Comparison of ENCODE assay signal across 12 cellular contexts in genomic region chr19:10110076-10110971, GRCh38. TPM values are rescaled to one million over a fixed set of nuclear protein-coding genes. Genes with fewer than 3 reads are reported as not detected.
A peak's percentile ranks its signal among the peaks of the same experiment; 100 is the strongest.
DNase-seq lines count a peak whose midpoint lies in the region; ATAC-seq, FAIRE-seq and TF ChIP-seq lines count a peak whose summit lies in the region.
"Had no signal": no experiment of that assay in that cellular context is flagged by ENCODE, and none has a peak within 500 bp of the region (broad histone marks: within the 10 kb centered on the region; RNA-seq: fewer than 3 reads in every experiment).

No MANE protein-coding gene starts in this region.

- no peak for FAIRE-seq in HepG2 (lab: Jason Lieb, UNC)
- FAIRE-seq: bronchial epithelial cell had no signal

- no peak for DNase-seq in HepG2 (ENCODE audit: low spot score)
- no peak for DNase-seq in right lobe of liver
- DNase-seq in activated naive CD4-positive, alpha-beta T cell treated with anti-CD3 and anti-CD28 coated beads, Interleukin-2, amount 50 U/mL, for 72 hours (ENCODE audit: low spot score in 2 of 2), result no peak
- peak; percentile 81 to 92 for DNase-seq in vagina (ENCODE audit: extremely low spot score in 2 of 2)
- DNase-seq in HUDEP-2 (lab: John Stamatoyannopoulos, UW; ENCODE audit: unreplicated experiment in 76 of 76), result no peak
- DNase-seq in DMS153 (lab: John Stamatoyannopoulos, UW), result no peak
- DNase-seq: AML-193, mesenchymal stem cell, NCI-H1694, SW 1271 had no signal

- WGBS in HepG2 (ENCODE audit: low lambda C conversion rate), result 96% methylated on average over 35 of the region's 44 CpGs
- WGBS in right lobe of liver (ENCODE audit: insufficient coverage, low coverage, low lambda C conversion rate, missing lambda C conversion rate), result 100% methylated on average over 3 of the region's 44 CpGs

- H3K27ac Mint-ChIP-seq in activated naive CD4-positive, alpha-beta T cell treated with anti-CD3 and anti-CD28 coated beads, Interleukin-2, amount 50 U/mL, for 72 hours, result peak overlapping the region; percentile 85 to 93

- H3K4me3 ChIP-seq in HepG2 (replicated peaks in 1 of 3; ENCODE audit: insufficient read depth in 1 of 3, low read depth in 2 of 3, low read length in 3 of 3), result no peak overlapping the region
- no peak overlapping the region for H3K4me3 ChIP-seq in right lobe of liver
- no peak overlapping the region for H3K4me3 ChIP-seq in vagina

- H4K20me1 ChIP-seq in HepG2 (ENCODE audit: insufficient read depth, low read length), result peaks cover 13% of the 10 kb centered on the region; the same call in 1 of the 2 replicates

- intact Hi-C loops in HepG2 (cut with micrococcal nuclease; ENCODE audit: unreplicated experiment) (no loop called here), right lobe of liver (cut with DNase I) (no loop called here), vagina (cut with DNase I) (no loop called here)

- H3K4me2 ChIP-seq in HepG2 (ENCODE audit: low read depth, low read length), result no peak overlapping the region

- H3K36me3 ChIP-seq in HepG2 (replicated peaks in 1 of 2; ENCODE audit: control insufficient read depth in 1 of 2, insufficient read depth in 2 of 2, low read length in 2 of 2), result peaks cover 24 to 50% of the 10 kb centered on the region in 2 experiments
- peaks cover 0 to 51% (median 26%) of the 10 kb centered on the region in 4 donors for H3K36me3 ChIP-seq in right lobe of liver
- H3K36me3 ChIP-seq in vagina, result peaks cover 0 to 53% of the 10 kb centered on the region in 2 donors

- 0 out of 4 replicates have a peak, but pooled peaks of 1 of the 2 experiments have one; percentile 29 for TF ChIP-seq POLR2A in HepG2 (IDR thresholded peaks at IDR 0.05; ENCODE audit: insufficient read depth in 1 of 2, low read depth in 2 of 2, low read length in 2 of 2)
- no peak for TF ChIP-seq POLR2A in right lobe of liver (IDR thresholded peaks at IDR 0.05)
- TF ChIP-seq POLR2A in vagina (IDR thresholded peaks at IDR 0.05), result no peak

- H3K27ac ChIP-seq in HepG2 (ENCODE audit: extremely low read length, insufficient read depth, low read length), result no peak overlapping the region
- no peak overlapping the region for H3K27ac ChIP-seq in right lobe of liver
- no peak overlapping the region for H3K27ac ChIP-seq in vagina

- ATAC-seq in HepG2 (no peak), right lobe of liver (no peak)
- no peak for ATAC-seq in activated naive CD4-positive, alpha-beta T cell treated with anti-CD3 and anti-CD28 coated beads, Interleukin-2, amount 50 U/mL, for 72 hours

- H3K79me2 ChIP-seq in HepG2 (ENCODE audit: insufficient read depth, low read length), result peaks cover 19% of the 10 kb centered on the region

- H2AFZ ChIP-seq in HepG2 (ENCODE audit: low read length), result no peak overlapping the region

- no peaks in the 10 kb centered on the region for H3K9me3 Mint-ChIP-seq in activated naive CD4-positive, alpha-beta T cell treated with anti-CD3 and anti-CD28 coated beads, Interleukin-2, amount 50 U/mL, for 72 hours

- in situ Hi-C loops in HepG2 (cut with HindIII; ENCODE audit: extremely low pct_ligation_motif_present, low pct_unique_long_range_greater_than_20kb), result no loop called here

- H3K36me3 Mint-ChIP-seq in activated naive CD4-positive, alpha-beta T cell treated with anti-CD3 and anti-CD28 coated beads, Interleukin-2, amount 50 U/mL, for 72 hours, result peaks cover 33 to 56% of the 10 kb centered on the region in 2 donors

- TF ChIP-seq CTCF in HepG2 (CRISPR knock-in tag; IDR thresholded peaks at IDR 0.05) (no peak), right lobe of liver (IDR thresholded peaks at IDR 0.05) (no peak), vagina (IDR thresholded peaks at IDR 0.05) (no peak)

- H3K4me1 ChIP-seq in HepG2 (ENCODE audit: insufficient read depth, low read length) (peaks cover 37% of the 10 kb centered on the region), right lobe of liver (peaks cover 0 to 7% (median 3%) of the 10 kb centered on the region in 4 donors), vagina (peaks cover 33% of the 10 kb centered on the region)

- POLR2A ChIA-PET in HepG2 (lab: Yijun Ruan, JAX), result no interaction called here

- TF ChIP-seq EP300 in HepG2 (IDR thresholded peaks at IDR 0.05; ENCODE audit: low read depth in 2 of 2, low read length in 2 of 2) (no peak), HepG2 (CRISPR knock-in tag; IDR thresholded peaks at IDR 0.05; ENCODE audit: borderline replicate concordance) (no peak)

- BruUV-seq in HepG2 (replicated peaks; lab: Mats Ljungman, UMichigan), result no TSS peak

- no peak for TF ChIP-seq RAD21 in HepG2 (CRISPR knock-in tag; IDR thresholded peaks at IDR 0.05)

- H3K9me3 ChIP-seq in HepG2 (ENCODE audit: low read length) (no peaks in the 10 kb centered on the region), right lobe of liver (no peaks in the 10 kb centered on the region), vagina (no peaks in the 10 kb centered on the region)

- H3K27me3 ChIP-seq in HepG2 (ENCODE audit: control insufficient read depth in 1 of 2, insufficient read depth in 2 of 2, low read length in 2 of 2) (no peaks in the 10 kb centered on the region; a peak in 1 of 5 replicates), right lobe of liver (no peaks in the 10 kb centered on the region), vagina (no peaks in the 10 kb centered on the region)

- CTCF ChIA-PET in HepG2 (lab: Yijun Ruan, JAX; ENCODE audit: low intra/inter-chr PET ratio, low total read pairs), result no interaction called here

- H3K9ac ChIP-seq in HepG2 (ENCODE audit: insufficient read depth, low read depth, low read length), result no peak overlapping the region

RNA-seq across cellular contexts. Expression of gene P2RY11, which starts 1.2 kb away (rescaled TPM):
- 1.5 and 4.0 TPM in 2 replicates for total RNA-seq in HepG2 (2016; rRNA removed; fragmentation: Illumina TruSeq; extraction: Trizol)
- 0.44 and 0.51 TPM in 2 replicates for total RNA-seq in HepG2 (2016; cell fraction: cytosol; rRNA removed; fragmentation: Illumina TruSeq; extraction: Trizol; ENCODE audit: low read depth)
- total RNA-seq in HepG2 (2016; cell fraction: insoluble cytoplasmic fraction; rRNA removed; fragmentation: Illumina TruSeq; extraction: Trizol), result 1.2 and 3.7 TPM in 2 replicates
- total RNA-seq in HepG2 (2016; cell fraction: membrane; rRNA removed; fragmentation: Illumina TruSeq; extraction: Trizol), result 1.00 and 1.3 TPM in 2 replicates
- 3.5 and 5.0 TPM in 2 replicates for total RNA-seq in HepG2 (2016; cell fraction: nucleus; rRNA removed; fragmentation: Illumina TruSeq; extraction: Trizol)
- polyA plus RNA-seq in HepG2 (2011; rRNA removed), result 7.8 and 13.2 TPM in 2 replicates
- 3.7 and 6.4 TPM in 2 replicates for polyA plus RNA-seq in HepG2 (2011; cell fraction: cytosol; rRNA removed)
- 54.8 and 89.7 TPM in 2 replicates for polyA plus RNA-seq in HepG2 (2011; cell fraction: nucleus; rRNA removed)
- 9.0 and 12.8 TPM in 2 replicates for polyA plus RNA-seq in HepG2 (2012)
- 0.51 and 0.64 TPM in 2 replicates for polyA plus RNA-seq in HepG2 (2016; cell fraction: cytosol; fragmentation: Illumina TruSeq; extraction: Trizol; ENCODE audit: low read depth)
- polyA plus RNA-seq in HepG2 (2016; cell fraction: insoluble cytoplasmic fraction; fragmentation: Illumina TruSeq; extraction: Trizol; ENCODE audit: low read depth), result 2.7 and 3.1 TPM in 2 replicates
- 0.66 and 0.74 TPM in 2 replicates for polyA plus RNA-seq in HepG2 (2016; cell fraction: membrane; fragmentation: Illumina TruSeq; extraction: Trizol; ENCODE audit: low read depth)
- 26.8 and 36.2 TPM in 2 replicates for polyA plus RNA-seq in HepG2 (2016; cell fraction: nucleus; fragmentation: Illumina TruSeq; extraction: Trizol; ENCODE audit: insufficient read depth, low read depth)
- polyA minus RNA-seq in HepG2 (2011; rRNA and poly(A)+ RNA removed; ENCODE audit: low replicate concordance), result 18.1 and 21.5 TPM in 2 replicates
- polyA minus RNA-seq in HepG2 (2011; cell fraction: cytosol; rRNA and poly(A)+ RNA removed), result 5.4 and 5.5 TPM in 2 replicates
- polyA minus RNA-seq in HepG2 (2011; cell fraction: nucleus; rRNA and poly(A)+ RNA removed), result 8.0 and 12.6 TPM in 2 replicates
- total RNA-seq in right lobe of liver, result 1 to 10 TPM; 2.9 to 6.8 (median 5.0) TPM
- total RNA-seq in activated naive CD4-positive, alpha-beta T cell treated with anti-CD3 and anti-CD28 coated beads, Interleukin-2, amount 50 U/mL, for 72 hours, result 100 to 1,000 TPM in 1 of 2 donors, 10 to 100 TPM in 1; 18.1 to 101 TPM
- 9.1 TPM for total RNA-seq in vagina

RNA-seq across cellular contexts. Expression of gene PPAN, which starts 4.2 kb away (rescaled TPM):
- total RNA-seq in HepG2 (2016; rRNA removed; fragmentation: Illumina TruSeq; extraction: Trizol), result 23.9 and 36.2 TPM in 2 replicates
- 17.2 and 20.8 TPM in 2 replicates for total RNA-seq in HepG2 (2016; cell fraction: cytosol; rRNA removed; fragmentation: Illumina TruSeq; extraction: Trizol; ENCODE audit: low read depth)
- total RNA-seq in HepG2 (2016; cell fraction: insoluble cytoplasmic fraction; rRNA removed; fragmentation: Illumina TruSeq; extraction: Trizol), result 22.0 and 41.0 TPM in 2 replicates
- 19.3 and 20.0 TPM in 2 replicates for total RNA-seq in HepG2 (2016; cell fraction: membrane; rRNA removed; fragmentation: Illumina TruSeq; extraction: Trizol)
- total RNA-seq in HepG2 (2016; cell fraction: nucleus; rRNA removed; fragmentation: Illumina TruSeq; extraction: Trizol), result 29.5 and 36.7 TPM in 2 replicates
- polyA plus RNA-seq in HepG2 (2011; rRNA removed), result 41.9 and 53.5 TPM in 2 replicates
- polyA plus RNA-seq in HepG2 (2011; cell fraction: cytosol; rRNA removed), result 25.0 and 35.7 TPM in 2 replicates
- polyA plus RNA-seq in HepG2 (2011; cell fraction: nucleus; rRNA removed), result 105 and 138 TPM in 2 replicates
- 23.5 and 24.7 TPM in 2 replicates for polyA plus RNA-seq in HepG2 (2012)
- 7.2 and 9.4 TPM in 2 replicates for polyA plus RNA-seq in HepG2 (2016; cell fraction: cytosol; fragmentation: Illumina TruSeq; extraction: Trizol; ENCODE audit: low read depth)
- 27.4 and 29.3 TPM in 2 replicates for polyA plus RNA-seq in HepG2 (2016; cell fraction: insoluble cytoplasmic fraction; fragmentation: Illumina TruSeq; extraction: Trizol; ENCODE audit: low read depth)
- 9.2 and 10.0 TPM in 2 replicates for polyA plus RNA-seq in HepG2 (2016; cell fraction: membrane; fragmentation: Illumina TruSeq; extraction: Trizol; ENCODE audit: low read depth)
- polyA plus RNA-seq in HepG2 (2016; cell fraction: nucleus; fragmentation: Illumina TruSeq; extraction: Trizol; ENCODE audit: insufficient read depth, low read depth), result 78.4 and 87.0 TPM in 2 replicates
- 133 and 258 TPM in 2 replicates for polyA minus RNA-seq in HepG2 (2011; rRNA and poly(A)+ RNA removed; ENCODE audit: low replicate concordance)
- 18.6 and 19.3 TPM in 2 replicates for polyA minus RNA-seq in HepG2 (2011; cell fraction: cytosol; rRNA and poly(A)+ RNA removed)
- polyA minus RNA-seq in HepG2 (2011; cell fraction: nucleus; rRNA and poly(A)+ RNA removed), result 54.0 and 63.7 TPM in 2 replicates
- 10 to 100 TPM; 11.2 to 19.9 (median 18.4) TPM for total RNA-seq in right lobe of liver
- 100 to 1,000 TPM in 1 of 2 donors, 10 to 100 TPM in 1; 52.7 to 209 TPM for total RNA-seq in activated naive CD4-positive, alpha-beta T cell treated with anti-CD3 and anti-CD28 coated beads, Interleukin-2, amount 50 U/mL, for 72 hours
- total RNA-seq in vagina, result 55.2 TPM

RNA-seq across cellular contexts. Expression of gene ANGPTL6, which starts 7.8 kb away (rescaled TPM):
- 0.15 TPM in 1 of 2 replicates, not detected in the other for total RNA-seq in HepG2 (2016; rRNA removed; fragmentation: Illumina TruSeq; extraction: Trizol)
- total RNA-seq in HepG2 (2016; cell fraction: cytosol; rRNA removed; fragmentation: Illumina TruSeq; extraction: Trizol; ENCODE audit: low read depth), result not detected in 2 replicates
- total RNA-seq in HepG2 (2016; cell fraction: insoluble cytoplasmic fraction; rRNA removed; fragmentation: Illumina TruSeq; extraction: Trizol), result 0.24 TPM in 1 of 2 replicates, not detected in the other
- total RNA-seq in HepG2 (2016; cell fraction: membrane; rRNA removed; fragmentation: Illumina TruSeq; extraction: Trizol), result 0.14 TPM in 1 of 2 replicates, not detected in the other
- 0.31 TPM in 1 of 2 replicates, not detected in the other for total RNA-seq in HepG2 (2016; cell fraction: nucleus; rRNA removed; fragmentation: Illumina TruSeq; extraction: Trizol)
- polyA plus RNA-seq in HepG2 (2011; rRNA removed), result 1.4 and 2.2 TPM in 2 replicates
- polyA plus RNA-seq in HepG2 (2011; cell fraction: cytosol; rRNA removed), result 1.8 and 2.1 TPM in 2 replicates
- polyA plus RNA-seq in HepG2 (2011; cell fraction: nucleus; rRNA removed), result 4.3 and 5.8 TPM in 2 replicates
- polyA plus RNA-seq in HepG2 (2012), result 0.85 and 1.0 TPM in 2 replicates
- 0.18 and 0.20 TPM in 2 replicates for polyA plus RNA-seq in HepG2 (2016; cell fraction: cytosol; fragmentation: Illumina TruSeq; extraction: Trizol; ENCODE audit: low read depth)
- 0.16 TPM in 1 of 2 replicates, not detected in the other for polyA plus RNA-seq in HepG2 (2016; cell fraction: insoluble cytoplasmic fraction; fragmentation: Illumina TruSeq; extraction: Trizol; ENCODE audit: low read depth)
- 0.09 TPM in 1 of 2 replicates, not detected in the other for polyA plus RNA-seq in HepG2 (2016; cell fraction: membrane; fragmentation: Illumina TruSeq; extraction: Trizol; ENCODE audit: low read depth)
- 0.70 TPM in 1 of 2 replicates, not detected in the other for polyA plus RNA-seq in HepG2 (2016; cell fraction: nucleus; fragmentation: Illumina TruSeq; extraction: Trizol; ENCODE audit: insufficient read depth, low read depth)
- polyA minus RNA-seq in HepG2 (2011; rRNA and poly(A)+ RNA removed; ENCODE audit: low replicate concordance), result 0.30 and 0.96 TPM in 2 replicates
- polyA minus RNA-seq in HepG2 (2011; cell fraction: cytosol; rRNA and poly(A)+ RNA removed), result 0.53 and 0.89 TPM in 2 replicates
- polyA minus RNA-seq in HepG2 (2011; cell fraction: nucleus; rRNA and poly(A)+ RNA removed), result 0.25 and 0.52 TPM in 2 replicates
- total RNA-seq in right lobe of liver, result 10 to 100 TPM; 12.6 to 18.6 (median 15.0) TPM
- 10 to 100 TPM in 1 of 2 donors, 1 to 10 TPM in 1; 9.1 to 17.1 TPM for total RNA-seq in activated naive CD4-positive, alpha-beta T cell treated with anti-CD3 and anti-CD28 coated beads, Interleukin-2, amount 50 U/mL, for 72 hours
- not detected for total RNA-seq in vagina
- total RNA-seq: posterior vena cava had no signal

RNA-seq across cellular contexts. Expression of gene EIF3G, which starts 9.4 kb away (rescaled TPM):
- total RNA-seq in HepG2 (2016; rRNA removed; fragmentation: Illumina TruSeq; extraction: Trizol), result 173 and 206 TPM in 2 replicates
- total RNA-seq in HepG2 (2016; cell fraction: cytosol; rRNA removed; fragmentation: Illumina TruSeq; extraction: Trizol; ENCODE audit: low read depth), result 168 and 195 TPM in 2 replicates
- 150 and 220 TPM in 2 replicates for total RNA-seq in HepG2 (2016; cell fraction: insoluble cytoplasmic fraction; rRNA removed; fragmentation: Illumina TruSeq; extraction: Trizol)
- total RNA-seq in HepG2 (2016; cell fraction: membrane; rRNA removed; fragmentation: Illumina TruSeq; extraction: Trizol), result 162 and 175 TPM in 2 replicates
- total RNA-seq in HepG2 (2016; cell fraction: nucleus; rRNA removed; fragmentation: Illumina TruSeq; extraction: Trizol), result 111 and 116 TPM in 2 replicates
- 135 and 141 TPM in 2 replicates for polyA plus RNA-seq in HepG2 (2011; rRNA removed)
- polyA plus RNA-seq in HepG2 (2011; cell fraction: cytosol; rRNA removed), result 116 and 159 TPM in 2 replicates
- polyA plus RNA-seq in HepG2 (2011; cell fraction: nucleus; rRNA removed), result 984 and 1,211 TPM in 2 replicates
- 126 and 143 TPM in 2 replicates for polyA plus RNA-seq in HepG2 (2012)
- 131 and 139 TPM in 2 replicates for polyA plus RNA-seq in HepG2 (2016; cell fraction: cytosol; fragmentation: Illumina TruSeq; extraction: Trizol; ENCODE audit: low read depth)
- polyA plus RNA-seq in HepG2 (2016; cell fraction: insoluble cytoplasmic fraction; fragmentation: Illumina TruSeq; extraction: Trizol; ENCODE audit: low read depth), result 150 and 174 TPM in 2 replicates
- 143 and 147 TPM in 2 replicates for polyA plus RNA-seq in HepG2 (2016; cell fraction: membrane; fragmentation: Illumina TruSeq; extraction: Trizol; ENCODE audit: low read depth)
- polyA plus RNA-seq in HepG2 (2016; cell fraction: nucleus; fragmentation: Illumina TruSeq; extraction: Trizol; ENCODE audit: insufficient read depth, low read depth), result 284 and 296 TPM in 2 replicates
- polyA minus RNA-seq in HepG2 (2011; rRNA and poly(A)+ RNA removed; ENCODE audit: low replicate concordance), result 86.0 and 105 TPM in 2 replicates
- 35.8 and 39.9 TPM in 2 replicates for polyA minus RNA-seq in HepG2 (2011; cell fraction: cytosol; rRNA and poly(A)+ RNA removed)
- polyA minus RNA-seq in HepG2 (2011; cell fraction: nucleus; rRNA and poly(A)+ RNA removed), result 64.5 and 67.1 TPM in 2 replicates
- 100 to 1,000 TPM in 2 of 6 experiments, 10 to 100 TPM in 4; 68.5 to 142 (median 81.4) TPM for total RNA-seq in right lobe of liver
- 100 to 1,000 TPM; 223 to 292 TPM for total RNA-seq in activated naive CD4-positive, alpha-beta T cell treated with anti-CD3 and anti-CD28 coated beads, Interleukin-2, amount 50 U/mL, for 72 hours
- 249 TPM for total RNA-seq in vagina

RNA-seq across cellular contexts. Expression of gene SHFL, which starts 24.2 kb away (rescaled TPM):
- total RNA-seq in HepG2 (2016; rRNA removed; fragmentation: Illumina TruSeq; extraction: Trizol), result 8.9 and 12.3 TPM in 2 replicates
- 7.9 and 8.8 TPM in 2 replicates for total RNA-seq in HepG2 (2016; cell fraction: cytosol; rRNA removed; fragmentation: Illumina TruSeq; extraction: Trizol; ENCODE audit: low read depth)
- total RNA-seq in HepG2 (2016; cell fraction: insoluble cytoplasmic fraction; rRNA removed; fragmentation: Illumina TruSeq; extraction: Trizol), result 9.0 and 12.8 TPM in 2 replicates
- total RNA-seq in HepG2 (2016; cell fraction: membrane; rRNA removed; fragmentation: Illumina TruSeq; extraction: Trizol), result 14.0 and 14.3 TPM in 2 replicates
- total RNA-seq in HepG2 (2016; cell fraction: nucleus; rRNA removed; fragmentation: Illumina TruSeq; extraction: Trizol), result 8.6 and 11.4 TPM in 2 replicates
- polyA plus RNA-seq in HepG2 (2011; rRNA removed), result 36.4 and 47.5 TPM in 2 replicates
- 25.4 and 30.5 TPM in 2 replicates for polyA plus RNA-seq in HepG2 (2011; cell fraction: cytosol; rRNA removed)
- polyA plus RNA-seq in HepG2 (2011; cell fraction: nucleus; rRNA removed), result 157 and 161 TPM in 2 replicates
- polyA plus RNA-seq in HepG2 (2012), result 11.5 and 18.6 TPM in 2 replicates
- polyA plus RNA-seq in HepG2 (2016; cell fraction: cytosol; fragmentation: Illumina TruSeq; extraction: Trizol; ENCODE audit: low read depth), result 9.0 and 10.1 TPM in 2 replicates
- 12.6 and 14.6 TPM in 2 replicates for polyA plus RNA-seq in HepG2 (2016; cell fraction: insoluble cytoplasmic fraction; fragmentation: Illumina TruSeq; extraction: Trizol; ENCODE audit: low read depth)
- 13.7 and 14.9 TPM in 2 replicates for polyA plus RNA-seq in HepG2 (2016; cell fraction: membrane; fragmentation: Illumina TruSeq; extraction: Trizol; ENCODE audit: low read depth)
- polyA plus RNA-seq in HepG2 (2016; cell fraction: nucleus; fragmentation: Illumina TruSeq; extraction: Trizol; ENCODE audit: insufficient read depth, low read depth), result 35.0 and 36.4 TPM in 2 replicates
- polyA minus RNA-seq in HepG2 (2011; rRNA and poly(A)+ RNA removed; ENCODE audit: low replicate concordance), result 19.0 and 19.3 TPM in 2 replicates
- 13.9 and 15.2 TPM in 2 replicates for polyA minus RNA-seq in HepG2 (2011; cell fraction: cytosol; rRNA and poly(A)+ RNA removed)
- polyA minus RNA-seq in HepG2 (2011; cell fraction: nucleus; rRNA and poly(A)+ RNA removed), result 18.2 and 21.1 TPM in 2 replicates
- total RNA-seq in right lobe of liver, result 100 to 1,000 TPM in 1 of 6 experiments, 10 to 100 TPM in 5; 68.5 to 119 (median 88.9) TPM
- 10 to 100 TPM; 56.5 to 76.1 TPM for total RNA-seq in activated naive CD4-positive, alpha-beta T cell treated with anti-CD3 and anti-CD28 coated beads, Interleukin-2, amount 50 U/mL, for 72 hours
- 46.9 TPM for total RNA-seq in vagina

Comparison
In these comparisons a context has a peak if more than half of its experiments do, and no peak if none do; other contexts are left out.
1. DNase-seq: peak in vagina (2 of 2); none in HepG2 (single experiment), right lobe of liver (0 of 3), activated naive CD4-positive, alpha-beta T cell treated with anti-CD3 and anti-CD28 coated beads, Interleukin-2, amount 50 U/mL, for 72 hours (0 of 2), HUDEP-2 (0 of 76) and DMS153 (single experiment).